In genomic region chr6:45563092-45563491, GRCh38 we compare ENCODE assay signal across 20 cellular contexts.
A peak's percentile ranks its signal among the peaks of the same experiment; 100 is the strongest.
DNase-seq lines count a peak whose midpoint lies in the region; ATAC-seq and TF ChIP-seq lines count a peak whose summit lies in the region.
"Had no signal": no experiment of that assay in that cellular context is flagged by ENCODE, and none has a peak within 500 bp of the region (broad histone marks: within the 10 kb centered on the region; RNA-seq: fewer than 3 reads in every experiment).

No MANE protein-coding gene starts in this region.

- intact Hi-C loops in left lung (cut with DNase I) (no loop called here), sciatic nerve (cut with DNase I) (no loop called here)

- no peaks in the 10 kb centered on the region for H3K79me2 ChIP-seq in fibroblast of lung (ENCODE audit: control insufficient read depth, insufficient read depth, low read length)

- H4K20me1 ChIP-seq in fibroblast of lung (ENCODE audit: control insufficient read depth, extremely low read depth, insufficient read depth, low read length), result no peaks in the 10 kb centered on the region
- H4K20me1 ChIP-seq: BLaER1 treated with 17β-estradiol and CSF1 and Interleukin-3, amounts not matched to agents 10 nM and 100 nM had no signal

- no peaks in the 10 kb centered on the region for H3K36me3 ChIP-seq in fibroblast of lung (ENCODE audit: control insufficient read depth, insufficient read depth, low read length)
- no peaks in the 10 kb centered on the region for H3K36me3 ChIP-seq in left lung
- H3K36me3 ChIP-seq: BLaER1 treated with 17β-estradiol and CSF1 and Interleukin-3, amounts not matched to agents 10 nM and 100 nM had no signal

- H3K4me3 ChIP-seq in fibroblast of lung (replicated peaks in 1 of 4; ENCODE audit: control extremely low read depth in 1 of 4, insufficient read depth in 1 of 4, low read depth in 3 of 4, low read length in 4 of 4), result no peak overlapping the region
- H3K4me3 ChIP-seq in left lung, result no peak overlapping the region
- H3K4me3 ChIP-seq: BLaER1 treated with 17β-estradiol and CSF1 and Interleukin-3, amounts not matched to agents 10 nM and 100 nM had no signal

- H3K4me1 ChIP-seq in fibroblast of lung (ENCODE audit: control insufficient read depth, extremely low read depth, insufficient read depth, low read length) (no peaks in the 10 kb centered on the region), left lung (no peaks in the 10 kb centered on the region)

- no peak overlapping the region for H3K9ac ChIP-seq in fibroblast of lung (ENCODE audit: insufficient read depth, low read length)
- H3K9ac ChIP-seq: BLaER1 treated with 17β-estradiol and CSF1 and Interleukin-3, amounts not matched to agents 10 nM and 100 nM; KMS-11 had no signal

- H2AFZ ChIP-seq in fibroblast of lung (ENCODE audit: low read length), result no peak overlapping the region

- ATAC-seq in left lung (peak; percentile 67), sciatic nerve (peak; percentile 85), GM21825 (IDR thresholded peaks at IDR 0.05; ENCODE audit: unreplicated experiment) (no peak)

- DNase-seq in DMS79 treated with DMSO at 0.1 percent for 48 hours (lab: John Stamatoyannopoulos, UW) (peak; percentile 22), DMS79 (lab: John Stamatoyannopoulos, UW) (no peak), fibroblast of lung (ENCODE audit: low read depth in 2 of 2) (peak; percentile 39 to 73), left lung (no peak), sciatic nerve (ENCODE audit: low spot score) (no peak), NCI-H1417 treated with DMSO at 0.1 percent for 48 hours (lab: John Stamatoyannopoulos, UW) (no peak)
- no peak for DNase-seq in stimulated activated CD4-positive, alpha-beta T cell treated with anti-CD3 and anti-CD28 coated beads, Interleukin-12 subunit alpha, Interleukin-12 subunit beta, amount 100 ng/mL, for 4 hours
- DNase-seq: Caco-2; CD4-positive, alpha-beta memory T cell; DMS 273 treated with DMSO at 0.1 percent for 48 hours; IMR-90; NCI-H1105; NCI-H2081; NCI-H446 treated with DMSO at 0.1 percent for 48 hours; NCI-H526 treated with DMSO at 0.1 percent for 48 hours; OCI-M1 had no signal

- H3K27me3 ChIP-seq in fibroblast of lung (ENCODE audit: control insufficient read depth, insufficient read depth, low read length) (no peaks in the 10 kb centered on the region), left lung (no peaks in the 10 kb centered on the region)
- H3K27me3 ChIP-seq: BLaER1 treated with 17β-estradiol and CSF1 and Interleukin-3, amounts not matched to agents 10 nM and 100 nM had no signal

- no peak overlapping the region for H3K4me2 ChIP-seq in fibroblast of lung (ENCODE audit: extremely low read depth, insufficient read depth, low read length)
- H3K4me2 ChIP-seq: BLaER1 treated with 17β-estradiol and CSF1 and Interleukin-3, amounts not matched to agents 10 nM and 100 nM; KMS-11 had no signal

- H3K9me3 ChIP-seq in fibroblast of lung (ENCODE audit: control insufficient read depth, insufficient read depth, low read depth, low read length) (no peaks in the 10 kb centered on the region), left lung (no peaks in the 10 kb centered on the region)
- H3K9me3 ChIP-seq: Caco-2 had no signal

- H3K27ac ChIP-seq in fibroblast of lung (ENCODE audit: insufficient read depth, low read length) (no peak overlapping the region), left lung (no peak overlapping the region)
- H3K27ac ChIP-seq: 22Rv1; BLaER1 treated with 17β-estradiol and CSF1 and Interleukin-3, amounts not matched to agents 10 nM and 100 nM; KMS-11 had no signal

- TF ChIP-seq CTCF in fibroblast of lung (conservative IDR thresholded peaks at IDR 0.05 in 1 of 2, IDR thresholded peaks at IDR 0.05 in 1 of 2; ENCODE audit: low read depth in 1 of 2, low read length in 2 of 2), result no peak
- TF ChIP-seq CTCF in left lung (IDR thresholded peaks at IDR 0.05), result no peak

Comparison
In these comparisons a context has a peak if more than half of its experiments do, and no peak if none do; other contexts are left out.
1. DNase-seq: peak in DMS79 treated with DMSO at 0.1 percent for 48 hours (single experiment) and fibroblast of lung (2 of 2); none in DMS79 (single experiment), left lung (0 of 2), sciatic nerve (single experiment), NCI-H1417 treated with DMSO at 0.1 percent for 48 hours (single experiment) and stimulated activated CD4-positive, alpha-beta T cell treated with anti-CD3 and anti-CD28 coated beads, Interleukin-12 subunit alpha, Interleukin-12 subunit beta, amount 100 ng/mL, for 4 hours (single experiment).